In genomic region chr17:77959216-77959925, GRCh38 we compare ENCODE assay signal across 8 cellular contexts. TPM values are rescaled to one million over a fixed set of nuclear protein-coding genes. Genes with fewer than 3 reads are reported as not detected.
DNase-seq lines count a peak whose midpoint lies in the region; ATAC-seq and TF ChIP-seq lines count a peak whose summit lies in the region.

No MANE protein-coding gene starts in this region.

- peaks cover 25% of the 10 kb centered on the region for H3K27me3 Mint-ChIP-seq in osteocyte (ENCODE audit: unreplicated experiment)

- DNase-seq in DMS 273 (lab: John Stamatoyannopoulos, UW; ENCODE audit: unreplicated experiment) (peak; percentile 75), DMS 273 treated with DMSO at 0.1 percent for 48 hours (lab: John Stamatoyannopoulos, UW) (no peak), NCI-H146 (lab: John Stamatoyannopoulos, UW) (peak; percentile 35), foreskin fibroblast (peak in 1 of 2 donors; percentile 50), osteocyte (ENCODE audit: extremely low spot score, unreplicated experiment) (no peak)
- DNase-seq in activated T-cell treated with anti-CD3 and anti-CD28 coated beads, Interleukin-2, amount 50 U/mL, for 48 hours, result peak; percentile 53 to 59

- no peak for ATAC-seq in GM21390 (IDR thresholded peaks at IDR 0.05; ENCODE audit: unreplicated experiment)
- ATAC-seq in GM19397 (IDR thresholded peaks at IDR 0.05; ENCODE audit: unreplicated experiment), result no peak

- H3K9me3 Mint-ChIP-seq in osteocyte (ENCODE audit: unreplicated experiment), result no peaks in the 10 kb centered on the region

- H3K27ac Mint-ChIP-seq in osteocyte (ENCODE audit: unreplicated experiment), result peak overlapping the region; percentile 59

- H3K4me1 Mint-ChIP-seq in osteocyte (ENCODE audit: unreplicated experiment), result peaks cover 43% of the 10 kb centered on the region

- peak overlapping the region; percentile 81 for H3K4me3 Mint-ChIP-seq in osteocyte (ENCODE audit: unreplicated experiment)

- no peaks in the 10 kb centered on the region for H3K36me3 Mint-ChIP-seq in osteocyte (ENCODE audit: unreplicated experiment)

- H3K4me3 ChIP-seq in foreskin fibroblast (ENCODE audit: low read depth in 1 of 2, low read length in 2 of 2), result peak overlapping the region; percentile 52 to 64

- TF ChIP-seq CTCF in foreskin fibroblast (IDR thresholded peaks at IDR 0.05; ENCODE audit: low read depth, low read length), result no peak
- no peak for TF ChIP-seq CTCF in osteocyte (IDR thresholded peaks at IDR 0.05)

RNA-seq across cellular contexts. Expression of gene TNRC6C, which starts 0.9 kb away (rescaled TPM):
- total RNA-seq in osteocyte, result 22.8 and 28.7 TPM in 2 replicates

Comparison
In these comparisons a context has a peak if more than half of its experiments do, and no peak if none do; other contexts are left out.
1. DNase-seq: peak in DMS 273 (single experiment), NCI-H146 (single experiment) and activated T-cell treated with anti-CD3 and anti-CD28 coated beads, Interleukin-2, amount 50 U/mL, for 48 hours (2 of 2); none in DMS 273 treated with DMSO at 0.1 percent for 48 hours (single experiment) and osteocyte (single experiment).